ENCODE assay signal across 8 cellular contexts in genomic region chr19:12938054-12938535, GRCh38. TPM values are rescaled to one million over a fixed set of nuclear protein-coding genes. Genes with fewer than 3 reads are reported as not detected.
DNase-seq lines count a peak whose midpoint lies in the region; ATAC-seq, FAIRE-seq and TF ChIP-seq lines count a peak whose summit lies in the region.

No MANE protein-coding gene starts in this region.

- H4K91ac ChIP-seq in trophoblast cell (ENCODE audit: low read depth, low read length): peak overlapping the region; percentile 93

- no peaks in the 10 kb centered on the region for H3K27me3 Mint-ChIP-seq in T-helper 1 cell treated with Interleukin-12 subunit alpha and Interleukin-12 subunit beta and Interleukin-4 antibody, amounts not matched to agents 30 μg/mL and 1 μg/mL, for 36 hours (ENCODE audit: low read depth)

- 0 to 1% methylated on average over 30 of the region's 30 CpGs for WGBS in heart right ventricle, 2 donors
- WGBS in trophoblast cell (ENCODE audit: extremely low coverage, insufficient coverage, insufficient read length): no CpG with 5 or more reads among the region's 30 CpGs
- WGBS in transverse colon (ENCODE audit: low coverage in 1 of 2), 2 donors: 0% methylated on average over 4 to 30 of the region's 30 CpGs

- peak overlapping the region; percentile 20 for H2BK12ac ChIP-seq in trophoblast cell (ENCODE audit: low read length)

- peaks cover 4 to 60% (median 35%) of the 10 kb centered on the region in 9 donors for H3K4me1 ChIP-seq in heart right ventricle
- peaks cover 16 to 18% of the 10 kb centered on the region in 2 experiments for H3K4me1 ChIP-seq in trophoblast cell (ENCODE audit: control insufficient read depth in 1 of 2, insufficient read depth in 2 of 2, low read length in 2 of 2)
- peaks cover 16 to 45% (median 33%) of the 10 kb centered on the region in 4 donors for H3K4me1 ChIP-seq in transverse colon

- H3K4ac ChIP-seq in trophoblast cell (ENCODE audit: low read depth, low read length): peak overlapping the region; percentile 93

- peaks cover 41% of the 10 kb centered on the region for H3K4me1 Mint-ChIP-seq in T-helper 1 cell treated with Interleukin-12 subunit alpha and Interleukin-12 subunit beta and Interleukin-4 antibody, amounts not matched to agents 30 μg/mL and 1 μg/mL, for 36 hours (ENCODE audit: low read depth)

- H3K27ac ChIP-seq in heart right ventricle: peak overlapping the region in 9 of 10 donors; percentile 83 to 98 (median 96)
- no peak overlapping the region for H3K27ac ChIP-seq in trophoblast cell (ENCODE audit: low read depth, low read length)
- H3K27ac ChIP-seq in transverse colon: peak overlapping the region; percentile 95 to 98 (median 98)

- TF ChIP-seq CTCF in heart right ventricle (IDR thresholded peaks at IDR 0.05) (no peak), transverse colon (IDR thresholded peaks at IDR 0.05) (no peak)

- no peaks in the 10 kb centered on the region for H3K9me3 Mint-ChIP-seq in T-helper 1 cell treated with Interleukin-12 subunit alpha and Interleukin-12 subunit beta and Interleukin-4 antibody, amounts not matched to agents 30 μg/mL and 1 μg/mL, for 36 hours

- H3K18ac ChIP-seq in trophoblast cell (ENCODE audit: low read length): peak overlapping the region; percentile 88

- intact Hi-C loops in heart right ventricle (cut with DNase I): no loop called here
- intact Hi-C loops in transverse colon (cut with DNase I; ENCODE audit: low total_unique reads): no loop called here

- H3K4me3 Mint-ChIP-seq in T-helper 1 cell treated with Interleukin-12 subunit alpha and Interleukin-12 subunit beta and Interleukin-4 antibody, amounts not matched to agents 30 μg/mL and 1 μg/mL, for 36 hours: peak overlapping the region; percentile 99

- no peaks in the 10 kb centered on the region for H3K27me3 ChIP-seq in heart right ventricle
- no peaks in the 10 kb centered on the region for H3K27me3 ChIP-seq in trophoblast cell (ENCODE audit: insufficient read depth, low read length)
- no peaks in the 10 kb centered on the region for H3K27me3 ChIP-seq in transverse colon

- H2AFZ ChIP-seq in trophoblast cell (ENCODE audit: insufficient read depth, low read length, poor library complexity): peak overlapping the region; percentile 90

- peak overlapping the region; percentile 95 for H3K14ac ChIP-seq in trophoblast cell (ENCODE audit: low read length)

- in situ Hi-C loops in transverse colon (cut with MboI; ENCODE audit: low pct_ligation_motif_present in 1 of 4, low pct_unique_long_range_greater_than_20kb in 1 of 4, low sequenced_read_pairs in 3 of 4): no loop called here

- H3K23ac ChIP-seq in trophoblast cell (ENCODE audit: low read length): no peak overlapping the region

- H3K79me2 ChIP-seq in trophoblast cell (ENCODE audit: control insufficient read depth, insufficient read depth, low read length, poor library complexity): peaks cover 26% of the 10 kb centered on the region

- H3K36me3 ChIP-seq in heart right ventricle (peaks cover 0 to 41% (median 32%) of the 10 kb centered on the region in 9 donors), trophoblast cell (ENCODE audit: control insufficient read depth in 1 of 2, insufficient read depth in 2 of 2, low read length in 2 of 2) (peaks cover 34 to 36% of the 10 kb centered on the region in 2 experiments), transverse colon (peaks cover 0 to 22% (median 9%) of the 10 kb centered on the region in 4 donors)

- peak overlapping the region; percentile 96 for H4K12ac ChIP-seq in trophoblast cell (ENCODE audit: low read depth, low read length)

- H2BK5ac ChIP-seq in trophoblast cell (ENCODE audit: low read depth, low read length, poor library complexity): peak overlapping the region; percentile 55

- no peak for TF ChIP-seq EP300 in transverse colon (IDR thresholded peaks at IDR 0.05; ENCODE audit: low read depth)

- TF ChIP-seq POLR2A in GM12892 (IDR thresholded peaks at IDR 0.05; ENCODE audit: low read depth, low read length) (no peak), transverse colon (IDR thresholded peaks at IDR 0.05) (no peak)

- H3K36me3 Mint-ChIP-seq in T-helper 1 cell treated with Interleukin-12 subunit alpha and Interleukin-12 subunit beta and Interleukin-4 antibody, amounts not matched to agents 30 μg/mL and 1 μg/mL, for 36 hours (ENCODE audit: low read depth): peaks cover 45% of the 10 kb centered on the region

- H3K9ac ChIP-seq in trophoblast cell (ENCODE audit: low read length): peak overlapping the region; percentile 82

- peak overlapping the region; percentile 82 for H2BK120ac ChIP-seq in trophoblast cell (ENCODE audit: insufficient read depth, low read length, poor library complexity)

- FAIRE-seq in GM12892 (lab: Jason Lieb, UNC): peak; percentile 97

- peak overlapping the region; percentile 96 for H2AK5ac ChIP-seq in trophoblast cell (ENCODE audit: low read length)

- H3K9me3 ChIP-seq in heart right ventricle (no peaks in the 10 kb centered on the region), trophoblast cell (ENCODE audit: insufficient read depth, low read depth, low read length) (peaks cover 2% of the 10 kb centered on the region), transverse colon (no peaks in the 10 kb centered on the region)

- H4K8ac ChIP-seq in trophoblast cell (ENCODE audit: low read depth, low read length): peak overlapping the region; percentile 95

- peak overlapping the region; percentile 82 for H3K4me2 ChIP-seq in trophoblast cell (ENCODE audit: low read length)

- peaks cover 23% of the 10 kb centered on the region for H3K79me1 ChIP-seq in trophoblast cell (ENCODE audit: low read length)

- ATAC-seq in HG02938 (IDR thresholded peaks at IDR 0.05; ENCODE audit: unreplicated experiment): peak; percentile 86
- ATAC-seq in heart right ventricle: peak; percentile 91 to 96 (median 94)

- H3K4me3 ChIP-seq in heart right ventricle: peak overlapping the region; percentile 0 to 100 (median 96)
- peak overlapping the region; percentile 69 for H3K4me3 ChIP-seq in trophoblast cell (ENCODE audit: low read depth, low read length)
- peak overlapping the region; percentile 24 to 100 (median 90) for H3K4me3 ChIP-seq in transverse colon

- H3K27ac Mint-ChIP-seq in T-helper 1 cell treated with Interleukin-12 subunit alpha and Interleukin-12 subunit beta and Interleukin-4 antibody, amounts not matched to agents 30 μg/mL and 1 μg/mL, for 36 hours: peak overlapping the region; percentile 89

- no peak for DNase-seq in GM12892 (ENCODE audit: insufficient read length)
- peak; percentile 98 for DNase-seq in NCI-H1694 (lab: John Stamatoyannopoulos, UW)
- peak in 55 of 56 donors; percentile 76 to 100 (median 99) for DNase-seq in amygdala (lab: John Stamatoyannopoulos, UW)
- DNase-seq in heart right ventricle: peak; percentile 98 to 100
- peak; percentile 98 to 100 for DNase-seq in trophoblast cell
- peak; percentile 100 for DNase-seq in transverse colon

RNA-seq across cellular contexts. Expression of gene CALR, which starts 0.3 kb away (rescaled TPM):
- 511 TPM for polyA plus RNA-seq in GM12892 (2012; ENCODE audit: missing spikeins)
- total RNA-seq in heart right ventricle (100 to 1,000 TPM; 265 to 683 (median 348) TPM), transverse colon (100 to 1,000 TPM; 181 to 444 (median 317) TPM)
- polyA plus RNA-seq in heart right ventricle: 100 to 1,000 TPM; 197 to 830 TPM
- 2,017 and 2,072 TPM in 2 replicates for polyA plus RNA-seq in trophoblast cell (2013)

RNA-seq across cellular contexts. Expression of gene FARSA, which starts 4.6 kb away (rescaled TPM):
- 48.8 TPM for polyA plus RNA-seq in GM12892 (2012; ENCODE audit: missing spikeins)
- total RNA-seq in heart right ventricle (10 to 100 TPM; 31.0 to 53.0 (median 38.5) TPM), transverse colon (10 to 100 TPM; 18.0 to 40.8 (median 32.6) TPM)
- 10 to 100 TPM; 23.2 to 81.4 TPM for polyA plus RNA-seq in heart right ventricle
- polyA plus RNA-seq in trophoblast cell (2013): 47.3 and 49.0 TPM in 2 replicates

RNA-seq across cellular contexts. Expression of gene RAD23A, which starts 7.6 kb away (rescaled TPM):
- 80.1 TPM for polyA plus RNA-seq in GM12892 (2012; ENCODE audit: missing spikeins)
- total RNA-seq in heart right ventricle (100 to 1,000 TPM; 138 to 201 (median 148) TPM), transverse colon (10 to 100 TPM; 57.9 to 87.9 (median 75.9) TPM)
- polyA plus RNA-seq in heart right ventricle: 100 to 1,000 TPM; 187 to 289 TPM
- polyA plus RNA-seq in trophoblast cell (2013): 91.0 and 92.1 TPM in 2 replicates

RNA-seq across cellular contexts. Expression of gene GADD45GIP1, which starts 18.9 kb away (rescaled TPM):
- polyA plus RNA-seq in GM12892 (2012; ENCODE audit: missing spikeins): 30.6 TPM
- total RNA-seq in heart right ventricle (10 to 100 TPM; 18.4 to 33.9 (median 20.9) TPM), transverse colon (10 to 100 TPM; 28.6 to 55.0 (median 33.6) TPM)
- 100 to 1,000 TPM; 120 to 237 TPM for polyA plus RNA-seq in heart right ventricle
- polyA plus RNA-seq in trophoblast cell (2013): 35.0 and 36.2 TPM in 2 replicates

RNA-seq across cellular contexts. Expression of gene SYCE2, which starts 19.0 kb away (rescaled TPM):
- 2.9 TPM for polyA plus RNA-seq in GM12892 (2012; ENCODE audit: missing spikeins)
- under 1 TPM in 1 of 10 donors, not detected in 9; 0.21 TPM for total RNA-seq in heart right ventricle
- polyA plus RNA-seq in heart right ventricle: under 1 TPM; 0.10 to 0.22 TPM
- polyA plus RNA-seq in trophoblast cell (2013): 0.58 and 0.97 TPM in 2 replicates
- under 1 TPM in 1 of 4 donors, not detected in 3; 0.68 TPM for total RNA-seq in transverse colon
